Comparison of ENCODE assay signal across 26 cellular contexts in the genomic region with DNA sequence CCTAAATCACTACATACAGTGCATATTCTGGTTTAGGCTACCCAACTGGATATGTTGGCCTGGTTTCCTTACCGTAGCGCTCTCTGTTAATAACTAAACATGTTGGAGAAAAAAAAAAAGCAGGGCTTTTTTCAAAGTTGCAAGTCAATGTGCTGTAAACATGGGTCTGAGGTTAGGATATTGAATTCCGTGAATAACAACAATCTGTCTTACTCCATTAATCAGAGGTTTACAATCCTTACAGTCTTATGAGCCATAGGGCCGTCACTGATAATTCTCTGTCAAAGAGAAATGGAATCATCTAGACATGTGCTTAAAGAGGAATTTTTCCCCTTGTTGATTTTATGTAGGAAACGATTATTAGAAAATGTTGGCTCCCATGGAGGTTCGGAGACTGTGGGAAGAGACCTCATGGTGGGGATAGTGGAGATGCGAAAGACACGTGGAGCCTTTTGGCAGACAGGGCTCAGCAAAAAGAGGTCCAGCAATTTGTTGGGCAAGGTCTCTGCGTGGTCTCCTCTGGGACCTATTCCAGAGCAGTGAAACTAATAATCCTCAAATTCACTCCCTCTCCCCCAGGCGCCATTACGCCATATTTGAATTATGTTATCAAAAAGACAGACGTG.
"Had no signal": no experiment of that assay in that cellular context is flagged by ENCODE, and none has a peak within 500 bp of the region (broad histone marks: within the 10 kb centered on the region; RNA-seq: fewer than 3 reads in every experiment).

No MANE protein-coding gene starts in this region.

- H3K27me3 Mint-ChIP-seq: dendritic cell treated with granulocyte-macrophage colony-stimulating factor and Interleukin-4, amounts not matched to agents 40 ng/mL and 50 ng/mL, for 4 days had no signal

- H3K4me3 ChIP-seq: colonic mucosa, esophagus muscularis mucosa, lung, right atrium auricular region, sigmoid colon, skin epidermis, spleen, testis, tibial artery, upper lobe of right lung, uterus had no signal

- H3K27ac Mint-ChIP-seq: dendritic cell treated with granulocyte-macrophage colony-stimulating factor and Interleukin-4, amounts not matched to agents 40 ng/mL and 50 ng/mL, for 4 days; immature natural killer cell; memory B cell; natural killer cell; progenitor cell of endocrine pancreas; stimulated activated memory B cell treated with anti-CD40 and anti-IgM and Interleukin-4, amounts not matched to agents 10 μg/mL and 1 μg/mL and 100 μg/mL, for 72 hours had no signal

- H3K4me3 Mint-ChIP-seq: dendritic cell treated with granulocyte-macrophage colony-stimulating factor and Interleukin-4, amounts not matched to agents 40 ng/mL and 50 ng/mL, for 4 days; immature natural killer cell; memory B cell; natural killer cell; neural crest cell; stimulated activated memory B cell treated with anti-CD40 and anti-IgM and Interleukin-4, amounts not matched to agents 10 μg/mL and 1 μg/mL and 100 μg/mL, for 72 hours had no signal

- H3K36me3 Mint-ChIP-seq: immature natural killer cell; memory B cell; natural killer cell; stimulated activated memory B cell treated with anti-CD40 and anti-IgM and Interleukin-4, amounts not matched to agents 10 μg/mL and 1 μg/mL and 100 μg/mL, for 72 hours had no signal

- DNase-seq: colonic mucosa; effector memory CD4-positive, alpha-beta T cell; hypothalamus; immature natural killer cell; islet precursor cell; kidney glomerular epithelial cell; natural killer cell; sigmoid colon; spleen; stimulated activated CD4-positive, alpha-beta T cell treated with anti-CD3 and anti-CD28 coated beads, Interleukin-4, amount 100 ng/mL, for 4 hours; stimulated activated naive CD8-positive, alpha-beta T cell treated with anti-CD3 and anti-CD28 coated beads, Interleukin-15, Interleukin-2, amounts not matched to agents 100 U/mL and 50 U/mL, for 24 hours; substantia nigra; testis; upper lobe of right lung; uterus had no signal

- H3K9me3 Mint-ChIP-seq: dendritic cell treated with granulocyte-macrophage colony-stimulating factor and Interleukin-4, amounts not matched to agents 40 ng/mL and 50 ng/mL, for 4 days; immature natural killer cell; natural killer cell; neural crest cell; stimulated activated memory B cell treated with anti-CD40 and anti-IgM and Interleukin-4, amounts not matched to agents 10 μg/mL and 1 μg/mL and 100 μg/mL, for 72 hours had no signal

- H3K4me1 Mint-ChIP-seq: immature natural killer cell; memory B cell; natural killer cell; neural crest cell; stimulated activated memory B cell treated with anti-CD40 and anti-IgM and Interleukin-4, amounts not matched to agents 10 μg/mL and 1 μg/mL and 100 μg/mL, for 72 hours had no signal

- ATAC-seq: left lobe of liver; natural killer cell; stimulated activated memory B cell treated with anti-CD40 and anti-IgM and Interleukin-4, amounts not matched to agents 10 μg/mL and 1 μg/mL and 100 μg/mL, for 72 hours; stimulated activated naive CD8-positive, alpha-beta T cell treated with anti-CD3 and anti-CD28 coated beads, Interleukin-15, Interleukin-2, amounts not matched to agents 100 U/mL and 50 U/mL, for 24 hours; upper lobe of right lung had no signal
